Comparison of ENCODE assay signal across 13 cellular contexts in the genomic region with DNA sequence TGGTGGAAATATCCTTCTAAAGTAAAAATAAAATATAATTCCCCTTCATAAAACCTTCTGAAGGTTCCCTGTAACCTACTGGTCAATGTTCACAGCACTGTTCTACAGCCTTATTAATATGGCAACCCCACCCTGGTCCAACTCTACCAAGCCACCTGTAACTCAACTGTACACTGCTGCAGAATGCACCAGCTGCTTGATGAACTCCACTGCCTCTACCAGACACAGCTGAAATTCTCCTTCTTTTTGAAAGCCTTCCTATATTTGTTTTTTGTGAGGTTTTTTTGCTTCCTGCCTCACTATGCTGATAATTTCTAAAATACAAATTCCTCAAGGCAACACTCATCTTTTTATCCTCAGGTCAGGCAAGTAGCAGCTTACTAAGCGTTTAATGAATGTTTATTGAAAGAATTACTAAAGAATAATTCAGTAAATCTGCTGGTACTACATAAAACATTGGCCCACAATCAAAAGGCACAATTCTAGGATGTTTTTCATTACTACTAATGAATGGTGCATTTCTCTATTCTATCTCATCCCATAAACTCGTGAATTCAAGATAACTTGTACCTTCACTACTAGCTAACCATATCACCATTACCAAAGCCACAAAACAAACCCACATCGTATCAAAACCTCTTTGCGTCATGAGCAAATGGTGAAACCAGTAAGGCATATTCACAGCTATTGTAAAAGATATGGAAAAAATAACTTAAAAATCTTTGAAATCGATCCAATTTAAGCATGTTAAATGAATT. TPM values are rescaled to one million over a fixed set of nuclear protein-coding genes. Genes with fewer than 3 reads are reported as not detected.
DNase-seq lines count a peak whose midpoint lies in the region; ATAC-seq and TF ChIP-seq lines count a peak whose summit lies in the region.
"Had no signal": no experiment of that assay in that cellular context is flagged by ENCODE, and none has a peak within 500 bp of the region (broad histone marks: within the 10 kb centered on the region; RNA-seq: fewer than 3 reads in every experiment).

No MANE protein-coding gene starts in this region.

- H3K4me1 ChIP-seq in naive thymus-derived CD4-positive, alpha-beta T cell (ENCODE audit: control insufficient read depth in 2 of 2, insufficient read depth in 2 of 2, low read length in 2 of 2) = peaks cover 3 to 24% of the 10 kb centered on the region in 2 donors

- TF ChIP-seq CTCF in BJ (IDR thresholded peaks at IDR 0.05; ENCODE audit: insufficient read depth, low read depth, low read length) = no peak

- no peak overlapping the region for H3K4me3 ChIP-seq in BJ (ENCODE audit: low read depth, low read length)
- no peak overlapping the region for H3K4me3 ChIP-seq in naive thymus-derived CD4-positive, alpha-beta T cell (ENCODE audit: low read length)
- H3K4me3 ChIP-seq: SJSA1 had no signal

- H3K36me3 ChIP-seq in BJ (ENCODE audit: control insufficient read depth, insufficient read depth, low read length) = no peaks in the 10 kb centered on the region
- no peaks in the 10 kb centered on the region for H3K36me3 ChIP-seq in naive thymus-derived CD4-positive, alpha-beta T cell (ENCODE audit: control insufficient read depth in 2 of 3, insufficient read depth in 3 of 3, low read length in 3 of 3)
- H3K36me3 ChIP-seq: SJSA1 had no signal

- DNase-seq in BJ (ENCODE audit: low read depth) (peak; percentile 92), HCEC 1CT (peak; percentile 39), T-helper 17 cell (no peak), iris pigment epithelial cell (ENCODE audit: low read depth) (peak; percentile 38), NCI-H1694 (lab: John Stamatoyannopoulos, UW) (no peak), ureter (ENCODE audit: low spot score) (no peak), NCI-H2171 treated with DMSO at 0.1 percent for 48 hours (lab: John Stamatoyannopoulos, UW) (no peak)
- no peak for DNase-seq in naive thymus-derived CD4-positive, alpha-beta T cell
- DNase-seq: activated B cell treated with CpG ODN at 0.5 μM for 24 hours, NCI-H1105 treated with DMSO at 0.1 percent for 48 hours, NCI-H526, retina had no signal

- ATAC-seq in T-helper 17 cell = no peak
- no peak for ATAC-seq in naive thymus-derived CD4-positive, alpha-beta T cell

- peak overlapping the region; percentile 99 for H3K27ac Mint-ChIP-seq in T-helper 17 cell
- peak overlapping the region in 3 of 9 donors; percentile 0 to 37 (median 2) for H3K27ac Mint-ChIP-seq in naive thymus-derived CD4-positive, alpha-beta T cell
- H3K27ac Mint-ChIP-seq: activated B cell treated with CpG ODN at 0.5 μM for 24 hours had no signal

- POLR2A ChIA-PET in BJ (lab: Charles Lee) = no interaction called here
- POLR2A ChIA-PET in naive thymus-derived CD4-positive, alpha-beta T cell (lab: Charles Lee) = interaction anchor here (1.3 kb wide), 1 partner anchor 35 kb away, joined by 3 read pairs; no protein-coding TSS in a partner anchor

- no peak overlapping the region for H3K27ac ChIP-seq in naive thymus-derived CD4-positive, alpha-beta T cell (ENCODE audit: low read depth, low read length)
- H3K27ac ChIP-seq: SJSA1 had no signal

- no peaks in the 10 kb centered on the region for H3K9me3 Mint-ChIP-seq in naive thymus-derived CD4-positive, alpha-beta T cell
- H3K9me3 Mint-ChIP-seq: activated B cell treated with CpG ODN at 0.5 μM for 24 hours had no signal

- H3K27me3 Mint-ChIP-seq in T-helper 17 cell = no peaks in the 10 kb centered on the region
- no peaks in the 10 kb centered on the region for H3K27me3 Mint-ChIP-seq in naive thymus-derived CD4-positive, alpha-beta T cell
- H3K27me3 Mint-ChIP-seq: activated B cell treated with CpG ODN at 0.5 μM for 24 hours had no signal

- H3K9me3 ChIP-seq in T-helper 17 cell (ENCODE audit: control insufficient read depth, low read length, poor library complexity, severe bottlenecking) = no peaks in the 10 kb centered on the region
- H3K9me3 ChIP-seq in naive thymus-derived CD4-positive, alpha-beta T cell (ENCODE audit: control insufficient read depth in 2 of 3, low read length in 3 of 3) = no peaks in the 10 kb centered on the region
- H3K9me3 ChIP-seq: SJSA1 had no signal

- no peaks in the 10 kb centered on the region for H3K27me3 ChIP-seq in BJ (ENCODE audit: control insufficient read depth, insufficient read depth, low read length)
- no peaks in the 10 kb centered on the region for H3K27me3 ChIP-seq in naive thymus-derived CD4-positive, alpha-beta T cell (ENCODE audit: control insufficient read depth in 2 of 2, insufficient read depth in 2 of 2, low read length in 2 of 2)
- H3K27me3 ChIP-seq: SJSA1 had no signal

- H3K36me3 Mint-ChIP-seq in T-helper 17 cell (ENCODE audit: low read depth) = peaks cover 5% of the 10 kb centered on the region
- H3K36me3 Mint-ChIP-seq in naive thymus-derived CD4-positive, alpha-beta T cell = peaks cover 0 to 10% (median 0%) of the 10 kb centered on the region in 5 donors

- H3K4me3 Mint-ChIP-seq in T-helper 17 cell = no peak overlapping the region
- peak overlapping the region in 4 of 10 donors; percentile 13 to 86 (median 25) for H3K4me3 Mint-ChIP-seq in naive thymus-derived CD4-positive, alpha-beta T cell
- H3K4me3 Mint-ChIP-seq: activated B cell treated with CpG ODN at 0.5 μM for 24 hours had no signal

- CTCF ChIA-PET in BJ (lab: Yijun Ruan, JAX) = interaction anchor here (0.6 to 2.3 kb wide), 9 partner anchors 12 to 312 kb away, joined by 3 to 11 read pairs (median 3); no protein-coding TSS in a partner anchor
- CTCF ChIA-PET in naive thymus-derived CD4-positive, alpha-beta T cell (lab: Charles Lee) = interaction anchor here (0.7 to 1.1 kb wide), 2 partner anchors 36 to 252 kb away, joined by 3 to 4 read pairs; no protein-coding TSS in a partner anchor

- intact Hi-C loops in naive thymus-derived CD4-positive, alpha-beta T cell (cut with micrococcal nuclease) = no loop called here

- peaks cover 44% of the 10 kb centered on the region for H3K4me1 Mint-ChIP-seq in T-helper 17 cell
- H3K4me1 Mint-ChIP-seq in naive thymus-derived CD4-positive, alpha-beta T cell = peaks cover 33 to 63% (median 58%) of the 10 kb centered on the region in 7 donors

RNA-seq across cellular contexts. Expression of a gene that starts 2.4 kb away (rescaled TPM):
- polyA plus RNA-seq in BJ (2011; rRNA removed) = 6.5 and 14.8 TPM in 2 replicates
- 5.0 and 7.7 TPM in 2 replicates for polyA minus RNA-seq in BJ (2011; rRNA and poly(A)+ RNA removed)
- 10 to 100 TPM in 1 of 2 donors, 1 to 10 TPM in 1; 6.6 to 17.2 TPM for total RNA-seq in T-helper 17 cell
- 10 to 100 TPM in 1 of 5 experiments, 1 to 10 TPM in 4; 7.5 to 13.4 (median 8.1) TPM for total RNA-seq in naive thymus-derived CD4-positive, alpha-beta T cell
- 1 to 10 TPM; 8.4 to 8.8 TPM for polyA plus RNA-seq in naive thymus-derived CD4-positive, alpha-beta T cell
- total RNA-seq in ureter = 21.2 TPM

Comparison
In these comparisons a context has a peak if more than half of its experiments do, and no peak if none do; other contexts are left out.
1. DNase-seq: peak in BJ (single experiment), HCEC 1CT (single experiment) and iris pigment epithelial cell (single experiment); none in T-helper 17 cell (0 of 3), NCI-H1694 (single experiment), naive thymus-derived CD4-positive, alpha-beta T cell (0 of 9), ureter (single experiment) and NCI-H2171 treated with DMSO at 0.1 percent for 48 hours (single experiment).